8 cellular contexts compared by ENCODE assay signal in genomic region chr9:127980056-127980705, GRCh38. TPM values are rescaled to one million over a fixed set of nuclear protein-coding genes. Genes with fewer than 3 reads are reported as not detected.
DNase-seq lines count a peak whose midpoint lies in the region; ATAC-seq and TF ChIP-seq lines count a peak whose summit lies in the region.

No MANE protein-coding gene starts in this region.

- H3K4me3 ChIP-seq in AG04450 (ENCODE audit: low read depth, low read length) (peak overlapping the region; percentile 83), cardiac fibroblast (replicated peaks in 1 of 2; ENCODE audit: low read depth in 2 of 2, low read length in 2 of 2) (peak overlapping the region; percentile 70 to 71), liver (ENCODE audit: low read depth in 1 of 3, low read length in 3 of 3) (peak overlapping the region; percentile 65 to 91 (median 85)), suprapubic skin (peak overlapping the region; percentile 91)

- no peaks in the 10 kb centered on the region; the same call in 1 of the 2 replicates for H3K9me3 ChIP-seq in AG04450 (ENCODE audit: control insufficient read depth, insufficient read depth, low read length)
- H3K9me3 ChIP-seq in liver (ENCODE audit: control insufficient read depth in 4 of 4, low read length in 3 of 4): no peaks in the 10 kb centered on the region
- no peaks in the 10 kb centered on the region for H3K9me3 ChIP-seq in suprapubic skin

- peaks cover 16 to 49% (median 38%) of the 10 kb centered on the region in 4 donors for H3K4me1 ChIP-seq in liver (ENCODE audit: control insufficient read depth in 4 of 4, insufficient read depth in 4 of 4, low read length in 3 of 4)
- peaks cover 65% of the 10 kb centered on the region for H3K4me1 ChIP-seq in suprapubic skin

- CTCF ChIA-PET in AG04450 (lab: Charles Lee): interaction anchor here (1.2 to 1.5 kb wide), 3 partner anchors 36 to 138 kb away, joined by 3 to 7 read pairs (median 4); no protein-coding TSS in a partner anchor

- H3K27ac ChIP-seq in AG04450 (ENCODE audit: low read depth, low read length): peak overlapping the region; percentile 21
- H3K27ac ChIP-seq in liver (ENCODE audit: low read depth in 1 of 2, low read length in 2 of 2): peak overlapping the region; percentile 79 to 95
- peak overlapping the region; percentile 96 for H3K27ac ChIP-seq in suprapubic skin

- POLR2A ChIA-PET in AG04450 (lab: Yijun Ruan, JAX): interaction anchor here (0.6 to 3.3 kb wide), 9 partner anchors 10 to 119 kb away, joined by 3 to 8 read pairs (median 3); no protein-coding TSS in a partner anchor

- ATAC-seq in GM18873 (IDR thresholded peaks at IDR 0.05; ENCODE audit: low FRiP score, unreplicated experiment): peak; percentile 17
- peak; percentile 25 for ATAC-seq in HG03097 (IDR thresholded peaks at IDR 0.05; ENCODE audit: low FRiP score, unreplicated experiment)
- ATAC-seq in SK-N-SH treated with all-trans-retinoic acid at 6 μM for 48 hours: peak; percentile 16

- WGBS in liver: under 1% methylated on average over 62 of the region's 62 CpGs
- 0% methylated on average over 15 of the region's 62 CpGs for WGBS in suprapubic skin

- no peak for TF ChIP-seq RAD21 in liver (IDR thresholded peaks at IDR 0.05)

- TF ChIP-seq CTCF in AG04450 (IDR thresholded peaks at IDR 0.05; ENCODE audit: low read depth, low read length): no peak
- no peak for TF ChIP-seq CTCF in cardiac fibroblast (IDR thresholded peaks at IDR 0.05; ENCODE audit: low read depth, low read length)
- TF ChIP-seq CTCF in liver (IDR thresholded peaks at IDR 0.05; ENCODE audit: low read depth, low read length, missing input control): no peak
- TF ChIP-seq CTCF in suprapubic skin (IDR thresholded peaks at IDR 0.05): no peak

- H3K36me3 ChIP-seq in liver (ENCODE audit: control insufficient read depth in 4 of 4, insufficient read depth in 3 of 4, low read depth in 1 of 4, low read length in 3 of 4): peaks cover 0 to 2% (median 0%) of the 10 kb centered on the region in 4 donors
- no peaks in the 10 kb centered on the region for H3K36me3 ChIP-seq in suprapubic skin

- DNase-seq in AG04450 (ENCODE audit: low read depth, low spot score) (no peak), cardiac fibroblast (ENCODE audit: low read depth in 2 of 2) (no peak), suprapubic skin (ENCODE audit: low spot score in 2 of 2) (peak in 1 of 2 donors; percentile 82), NCI-H1048 (lab: John Stamatoyannopoulos, UW) (no peak)

- TF ChIP-seq EP300 in suprapubic skin (IDR thresholded peaks at IDR 0.05): no peak

- H3K27me3 ChIP-seq in AG04450 (ENCODE audit: control insufficient read depth, insufficient read depth, low read length) (no peaks in the 10 kb centered on the region), liver (ENCODE audit: control insufficient read depth in 4 of 4, insufficient read depth in 4 of 4, low read length in 3 of 4) (no peaks in the 10 kb centered on the region), suprapubic skin (no peaks in the 10 kb centered on the region)

- H3K9ac ChIP-seq in liver (ENCODE audit: low read depth in 1 of 2, low read length in 2 of 2): peak overlapping the region; percentile 77 to 96

- TF ChIP-seq POLR2A in suprapubic skin (IDR thresholded peaks at IDR 0.05): no peak

TF ChIP-seq in SK-N-SH treated with all-trans-retinoic acid at 6 μM for 48 hours, 23 proteins besides CTCF, POLR2A, EP300 and RAD21 (continues in another document):
- no peak for TF ChIP-seq BACH2 (CRISPR knock-in tag; IDR thresholded peaks at IDR 0.05; ENCODE audit: borderline replicate concordance)
- no peak for TF ChIP-seq ZFP3 (CRISPR knock-in tag; IDR thresholded peaks at IDR 0.05)
- no peak for TF ChIP-seq POU6F1 (CRISPR knock-in tag; IDR thresholded peaks at IDR 0.05; ENCODE audit: borderline replicate concordance, low read depth)
- TF ChIP-seq ESRRG (CRISPR knock-in tag; IDR thresholded peaks at IDR 0.05): no peak
- no peak for TF ChIP-seq OSR1 (CRISPR knock-in tag; IDR thresholded peaks at IDR 0.05)
- TF ChIP-seq ZC3H10 (CRISPR knock-in tag; IDR thresholded peaks at IDR 0.05): no peak
- no peak for TF ChIP-seq CSDC2 (CRISPR knock-in tag; IDR thresholded peaks at IDR 0.05)
- no peak for TF ChIP-seq ISL1 (CRISPR knock-in tag; IDR thresholded peaks at IDR 0.05)
- no peak for TF ChIP-seq ZNF70 (CRISPR knock-in tag; IDR thresholded peaks at IDR 0.05)
- TF ChIP-seq TCF4 (CRISPR knock-in tag; IDR thresholded peaks at IDR 0.05; ENCODE audit: borderline replicate concordance): no peak
- no peak for TF ChIP-seq GLIS3 (CRISPR knock-in tag; IDR thresholded peaks at IDR 0.05)

TF ChIP-seq in liver, 16 proteins besides CTCF, POLR2A, EP300 and RAD21:
- no peak for TF ChIP-seq YY1 (IDR thresholded peaks at IDR 0.05)
- peak; percentile 23 to 85 for TF ChIP-seq EGR1 (IDR thresholded peaks at IDR 0.05; ENCODE audit: low read depth in 2 of 2)

RNA-seq across cellular contexts. Expression of gene EEIG1, which starts 0.6 kb away (rescaled TPM):
- polyA plus RNA-seq in AG04450 (2011; rRNA removed): 8.3 and 8.6 TPM in 2 replicates
- polyA minus RNA-seq in AG04450 (2011; rRNA and poly(A)+ RNA removed): 5.2 and 11.1 TPM in 2 replicates
- 10 to 100 TPM in 1 of 2 donors, 1 to 10 TPM in 1; 4.9 to 14.3 TPM for total RNA-seq in liver
- polyA plus RNA-seq in liver: 10 to 100 TPM in 1 of 2 donors, 1 to 10 TPM in 1; 6.7 to 11.2 TPM
- 10 to 100 TPM; 43.1 to 85.8 (median 59.5) TPM for total RNA-seq in suprapubic skin

RNA-seq across cellular contexts. Expression of gene DPM2, which starts 42.5 kb away (rescaled TPM):
- 25.3 and 30.9 TPM in 2 replicates for polyA plus RNA-seq in AG04450 (2011; rRNA removed)
- 33.6 and 41.2 TPM in 2 replicates for polyA minus RNA-seq in AG04450 (2011; rRNA and poly(A)+ RNA removed)
- total RNA-seq in liver: 10 to 100 TPM in 1 of 2 donors, 1 to 10 TPM in 1; 9.3 to 22.0 TPM
- polyA plus RNA-seq in liver: 10 to 100 TPM; 22.0 to 25.0 TPM
- 10 to 100 TPM; 19.4 to 39.7 (median 30.6) TPM for total RNA-seq in suprapubic skin

RNA-seq across cellular contexts. Expression of gene PIP5KL1, which starts 49.6 kb away (rescaled TPM):
- 1.2 TPM in 2 replicates for polyA plus RNA-seq in AG04450 (2011; rRNA removed)
- polyA minus RNA-seq in AG04450 (2011; rRNA and poly(A)+ RNA removed): 1.2 and 1.3 TPM in 2 replicates
- 1 to 10 TPM in 1 of 2 donors, under 1 TPM in 1; 0.59 to 1.5 TPM for total RNA-seq in liver
- polyA plus RNA-seq in liver: under 1 TPM; 0.06 to 0.40 TPM
- total RNA-seq in suprapubic skin: 10 to 100 TPM in 1 of 4 donors, 1 to 10 TPM in 3; 5.8 to 14.7 (median 9.2) TPM

Comparison
In these comparisons a context has a peak if more than half of its experiments do, and no peak if none do; other contexts are left out.
1. H3K27ac ChIP-seq: peak in every context shown above with its lines; median percentile 96 in suprapubic skin; 87 in liver; 21 in AG04450.